14 cellular contexts compared by ENCODE assay signal in the genomic region with DNA sequence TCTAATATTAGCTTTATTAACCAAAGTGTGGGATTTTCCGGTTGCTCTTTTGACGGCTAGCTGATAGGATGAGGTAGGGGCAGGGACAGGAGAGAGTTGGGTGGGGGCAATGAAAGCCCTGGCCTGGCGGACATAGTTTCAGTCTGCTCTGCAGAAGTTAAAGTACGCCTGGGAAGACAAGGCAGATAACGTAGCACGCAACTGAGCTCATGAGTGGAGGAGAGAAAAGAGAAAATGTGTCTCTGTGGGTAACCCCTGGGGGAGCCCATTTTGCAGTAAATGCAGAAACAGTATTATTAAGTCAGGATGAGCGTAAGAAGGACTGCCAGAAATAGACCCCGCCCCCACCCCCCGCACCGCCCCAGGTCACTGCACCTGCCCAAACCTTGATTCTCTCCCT. TPM values are rescaled to one million over a fixed set of nuclear protein-coding genes. Genes with fewer than 3 reads are reported as not detected.
DNase-seq lines count a peak whose midpoint lies in the region; ATAC-seq and TF ChIP-seq lines count a peak whose summit lies in the region.
"Had no signal": no experiment of that assay in that cellular context is flagged by ENCODE, and none has a peak within 500 bp of the region (broad histone marks: within the 10 kb centered on the region; RNA-seq: fewer than 3 reads in every experiment).

No MANE protein-coding gene starts in this region.

- intact Hi-C loops in natural killer cell (cut with micrococcal nuclease) (no loop called here), sigmoid colon (cut with DNase I) (loop anchor here (5.0 kb wide), 1 partner anchor 77 kb away; no protein-coding TSS in a partner anchor), aorta (cut with DNase I) (loop anchor here (2.0 to 10.0 kb wide), 4 partner anchors 52 to 194 kb away; no protein-coding TSS in a partner anchor)

- TF ChIP-seq POLR2A in sigmoid colon (IDR thresholded peaks at IDR 0.05), result no peak

- H3K4me3 ChIP-seq in fibroblast of the aortic adventitia (ENCODE audit: low read depth, low read length), result peak overlapping the region; percentile 48
- H3K4me3 ChIP-seq in sigmoid colon, result peak overlapping the region in 2 of 4 donors; percentile 5 to 35
- H3K4me3 ChIP-seq in aorta (ENCODE audit: low read length in 2 of 2), result no peak overlapping the region
- no peak overlapping the region for H3K4me3 ChIP-seq in Karpas-422 (ENCODE audit: low read length)
- no peak overlapping the region for H3K4me3 ChIP-seq in mesendoderm (ENCODE audit: low read length)
- H3K4me3 ChIP-seq: GM12878 had no signal

- no peak overlapping the region for H2BK120ac ChIP-seq in mesendoderm (ENCODE audit: low read depth, low read length)

- no peak for ATAC-seq in natural killer cell treated with Interleukin-12 subunit alpha and Interleukin-12 subunit beta and Interleukin-15 and Interleukin-18, amount 100 ng/mL, for 72 hours
- ATAC-seq in natural killer cell (no peak), aorta (ENCODE audit: low FRiP score) (no peak)

- no peak for TF ChIP-seq EP300 in sigmoid colon (IDR thresholded peaks at IDR 0.05)

- no peaks in the 10 kb centered on the region for H3K27me3 ChIP-seq in sigmoid colon
- H3K27me3 ChIP-seq in aorta (ENCODE audit: control insufficient read depth in 1 of 2, insufficient read depth in 2 of 2, low read length in 1 of 2), result no peaks in the 10 kb centered on the region
- no peaks in the 10 kb centered on the region for H3K27me3 ChIP-seq in Karpas-422 (ENCODE audit: low read length)
- H3K27me3 ChIP-seq in mesendoderm (ENCODE audit: insufficient read depth, low read length, poor library complexity), result no peaks in the 10 kb centered on the region

- no peaks in the 10 kb centered on the region for H4K20me1 ChIP-seq in Karpas-422 (ENCODE audit: insufficient read depth, low read depth, low read length)

- no peak overlapping the region for H3K27ac Mint-ChIP-seq in natural killer cell treated with Interleukin-12 subunit alpha and Interleukin-12 subunit beta and Interleukin-15 and Interleukin-18, amount 100 ng/mL, for 72 hours
- H3K27ac Mint-ChIP-seq in natural killer cell, result no peak overlapping the region
- H3K27ac Mint-ChIP-seq: activated naive CD4-positive, alpha-beta T cell treated with anti-CD3 and anti-CD28 coated beads for 36 hours had no signal

- H3K79me2 ChIP-seq in Karpas-422 (ENCODE audit: low read length), result no peaks in the 10 kb centered on the region
- no peaks in the 10 kb centered on the region for H3K79me2 ChIP-seq in mesendoderm (ENCODE audit: control insufficient read depth, insufficient read depth, low read length)

- no peak overlapping the region for H3K4ac ChIP-seq in mesendoderm (ENCODE audit: low read depth, low read length)

- H3K9me3 ChIP-seq in sigmoid colon (no peaks in the 10 kb centered on the region), aorta (ENCODE audit: control insufficient read depth, low read length) (no peaks in the 10 kb centered on the region), Karpas-422 (ENCODE audit: low read length) (no peaks in the 10 kb centered on the region)

- no peak overlapping the region for H2AK5ac ChIP-seq in mesendoderm (ENCODE audit: low read length)

- no peak overlapping the region for H4K5ac ChIP-seq in mesendoderm (ENCODE audit: low read length)

- H2BK5ac ChIP-seq in mesendoderm (ENCODE audit: low read length), result no peak overlapping the region

- no peak overlapping the region for H3K18ac ChIP-seq in mesendoderm (ENCODE audit: low read length)

- H3K4me1 ChIP-seq in sigmoid colon (peaks cover 0 to 84% (median 69%) of the 10 kb centered on the region in 4 donors), aorta (ENCODE audit: control insufficient read depth in 1 of 2, insufficient read depth in 2 of 2, low read length in 2 of 2) (peaks cover 2 to 21% of the 10 kb centered on the region in 2 donors), Karpas-422 (ENCODE audit: low read length) (peaks cover under 1% of the 10 kb centered on the region), mesendoderm (ENCODE audit: control insufficient read depth, low read depth, low read length) (no peaks in the 10 kb centered on the region)

- no peak overlapping the region for H3K4me3 Mint-ChIP-seq in natural killer cell treated with Interleukin-12 subunit alpha and Interleukin-12 subunit beta and Interleukin-15 and Interleukin-18, amount 100 ng/mL, for 72 hours
- H3K4me3 Mint-ChIP-seq in natural killer cell, result no peak overlapping the region
- H3K4me3 Mint-ChIP-seq: activated naive CD4-positive, alpha-beta T cell treated with anti-CD3 and anti-CD28 coated beads for 36 hours had no signal

- H3K79me1 ChIP-seq in mesendoderm (ENCODE audit: low read length), result no peaks in the 10 kb centered on the region

- no peak for TF ChIP-seq CTCF in natural killer cell (IDR thresholded peaks at IDR 0.05)
- TF ChIP-seq CTCF in fibroblast of the aortic adventitia (IDR thresholded peaks at IDR 0.05; ENCODE audit: insufficient read depth, low read length), result no peak
- TF ChIP-seq CTCF in sigmoid colon (IDR thresholded peaks at IDR 0.05), result no peak

- H3K9ac ChIP-seq in Karpas-422 (ENCODE audit: low read length) (no peak overlapping the region), mesendoderm (ENCODE audit: low read length) (no peak overlapping the region)

- H4K8ac ChIP-seq in mesendoderm (ENCODE audit: low read depth, low read length), result no peak overlapping the region

- no peak overlapping the region for H3K23ac ChIP-seq in mesendoderm (ENCODE audit: low read length)

- H3K36me3 Mint-ChIP-seq in natural killer cell treated with Interleukin-12 subunit alpha and Interleukin-12 subunit beta and Interleukin-15 and Interleukin-18, amount 100 ng/mL, for 72 hours, result no peaks in the 10 kb centered on the region
- no peaks in the 10 kb centered on the region for H3K36me3 Mint-ChIP-seq in natural killer cell

- no peaks in the 10 kb centered on the region for H3K9me3 Mint-ChIP-seq in natural killer cell treated with Interleukin-12 subunit alpha and Interleukin-12 subunit beta and Interleukin-15 and Interleukin-18, amount 100 ng/mL, for 72 hours
- no peaks in the 10 kb centered on the region for H3K9me3 Mint-ChIP-seq in natural killer cell
- H3K9me3 Mint-ChIP-seq: activated naive CD4-positive, alpha-beta T cell treated with anti-CD3 and anti-CD28 coated beads for 36 hours had no signal

- 92 to 97% methylated on average over 10 of the region's 10 CpGs for WGBS in sigmoid colon, 2 donors
- WGBS in aorta, 2 donors, result 54 to 57% methylated on average over 10 of the region's 10 CpGs
- no CpG with 5 or more reads among the region's 10 CpGs for WGBS in mesendoderm (ENCODE audit: extremely low coverage, insufficient coverage, low lambda C conversion rate)

- peak; percentile 18 for DNase-seq in natural killer cell treated with Interleukin-12 subunit alpha and Interleukin-12 subunit beta and Interleukin-15 and Interleukin-18, amount 100 ng/mL, for 72 hours (ENCODE audit: low spot score)
- DNase-seq in natural killer cell (no peak), fibroblast of the aortic adventitia (ENCODE audit: low read depth) (no peak), sigmoid colon (peak; percentile 58), aorta (no peak), Karpas-422 (no peak), mesendoderm (no peak)
- no peak for DNase-seq in stimulated activated CD4-positive, alpha-beta T cell treated with anti-CD3 and anti-CD28 coated beads, Interleukin-2, amount 100 ng/mL, for 24 hours
- DNase-seq: activated naive CD4-positive, alpha-beta T cell treated with anti-CD3 and anti-CD28 coated beads for 36 hours; DMS79; GOT3; NCI-H1092; T-helper 9 cell had no signal

- H3K36me3 ChIP-seq in sigmoid colon (no peaks in the 10 kb centered on the region), aorta (ENCODE audit: control insufficient read depth in 1 of 2, insufficient read depth in 2 of 2, low read length in 1 of 2) (no peaks in the 10 kb centered on the region), Karpas-422 (ENCODE audit: insufficient read depth, low read length) (no peaks in the 10 kb centered on the region), mesendoderm (ENCODE audit: control insufficient read depth, insufficient read depth, low read length) (no peaks in the 10 kb centered on the region)

- H3K56ac ChIP-seq in mesendoderm (ENCODE audit: low read length), result no peak overlapping the region

- no peak overlapping the region for H2AFZ ChIP-seq in Karpas-422 (ENCODE audit: low read length)

- no peak overlapping the region for H2BK15ac ChIP-seq in mesendoderm (replicated peaks; ENCODE audit: low read depth)

- H3K27me3 Mint-ChIP-seq in natural killer cell treated with Interleukin-12 subunit alpha and Interleukin-12 subunit beta and Interleukin-15 and Interleukin-18, amount 100 ng/mL, for 72 hours, result peaks cover 21 to 29% of the 10 kb centered on the region in 2 donors
- H3K27me3 Mint-ChIP-seq in natural killer cell (ENCODE audit: low read depth in 2 of 2), result peaks cover 16 to 28% of the 10 kb centered on the region in 2 donors

- H3K4me1 Mint-ChIP-seq in natural killer cell treated with Interleukin-12 subunit alpha and Interleukin-12 subunit beta and Interleukin-15 and Interleukin-18, amount 100 ng/mL, for 72 hours (ENCODE audit: low read depth in 2 of 2), result peaks cover 0 to 9% of the 10 kb centered on the region in 2 donors
- peaks cover 0 to 4% of the 10 kb centered on the region in 2 donors for H3K4me1 Mint-ChIP-seq in natural killer cell

- H3K4me2 ChIP-seq in Karpas-422 (ENCODE audit: low read depth, low read length, poor library complexity, severe bottlenecking) (no peak overlapping the region), mesendoderm (ENCODE audit: low read length) (no peak overlapping the region)

- H3K9me2 ChIP-seq in Karpas-422 (replicated peaks; ENCODE audit: insufficient read depth, low read length), result no peaks in the 10 kb centered on the region

- H3K27ac ChIP-seq in sigmoid colon (peak overlapping the region; percentile 88 to 99 (median 96)), aorta (ENCODE audit: low read depth in 1 of 2, low read length in 2 of 2) (peak overlapping the region; percentile 99), Karpas-422 (ENCODE audit: low read length) (no peak overlapping the region), mesendoderm (ENCODE audit: low read depth, low read length) (no peak overlapping the region)

RNA-seq across cellular contexts. Expression of gene TARBP1, which starts 51.7 kb away (rescaled TPM):
- total RNA-seq in natural killer cell treated with Interleukin-12 subunit alpha and Interleukin-12 subunit beta and Interleukin-15 and Interleukin-18, amount 100 ng/mL, for 72 hours, result 10 to 100 TPM; 25.3 to 51.4 TPM
- total RNA-seq in natural killer cell (10 to 100 TPM; 29.0 to 37.5 (median 32.2) TPM), fibroblast of the aortic adventitia (ENCODE audit: low replicate concordance) (12.0 and 22.2 TPM in 2 replicates), sigmoid colon (10 to 100 TPM in 3 of 4 donors, 1 to 10 TPM in 1; 9.2 to 21.0 (median 12.3) TPM), aorta (10 to 100 TPM; 12.4 to 23.2 TPM)
- polyA plus RNA-seq in sigmoid colon (10 to 100 TPM in 1 of 3 donors, 1 to 10 TPM in 2; 5.5 to 22.1 (median 9.0) TPM), aorta (10 to 100 TPM in 1 of 2 donors, 1 to 10 TPM in 1; 3.1 to 16.1 TPM)
- 27.9 and 70.9 TPM in 2 replicates for total RNA-seq in Karpas-422 (2014; rRNA removed; shearing (Covaris generic); ENCODE audit: low replicate concordance)
- polyA plus RNA-seq in mesendoderm (2013, experiment 1 of 2), result 10.7 TPM
- 11.7 TPM for polyA plus RNA-seq in mesendoderm (2013, experiment 2 of 2)

Comparison
In these comparisons a context has a peak if more than half of its experiments do, and no peak if none do; other contexts are left out.
1. DNase-seq: peak in natural killer cell treated with Interleukin-12 subunit alpha and Interleukin-12 subunit beta and Interleukin-15 and Interleukin-18, amount 100 ng/mL, for 72 hours (single experiment) and sigmoid colon (single experiment); none in natural killer cell (single experiment), fibroblast of the aortic adventitia (single experiment), aorta (0 of 2), Karpas-422 (single experiment), stimulated activated CD4-positive, alpha-beta T cell treated with anti-CD3 and anti-CD28 coated beads, Interleukin-2, amount 100 ng/mL, for 24 hours (0 of 2) and mesendoderm (single experiment).
2. H3K27ac ChIP-seq: peak in sigmoid colon (4 of 4) and aorta (2 of 2); none in Karpas-422 (single experiment) and mesendoderm (single experiment).